Comparison of ENCODE assay signal across 7 cellular contexts in genomic region chr22:46587492-46588278, GRCh38. TPM values are rescaled to one million over a fixed set of nuclear protein-coding genes. Genes with fewer than 3 reads are reported as not detected.
A peak's percentile ranks its signal among the peaks of the same experiment; 100 is the strongest.
DNase-seq lines count a peak whose midpoint lies in the region; ATAC-seq and TF ChIP-seq lines count a peak whose summit lies in the region.

No MANE protein-coding gene starts in this region.

- no TSS peak for BruUV-seq in Caco-2 (replicated peaks; lab: Mats Ljungman, UMichigan)

- H3K36me3 ChIP-seq in Caco-2 (ENCODE audit: control insufficient read depth, insufficient read depth, low read length): no peaks in the 10 kb centered on the region

- H3K27ac Mint-ChIP-seq in Caco-2 (ENCODE audit: unreplicated experiment): no peak overlapping the region

- H3K9me3 ChIP-seq in Caco-2: no peaks in the 10 kb centered on the region

- no peaks in the 10 kb centered on the region for H3K36me3 Mint-ChIP-seq in Caco-2 (ENCODE audit: insufficient read depth, unreplicated experiment)

- peak; percentile 48 for ATAC-seq in GM19025 (IDR thresholded peaks at IDR 0.05; ENCODE audit: low read depth, unreplicated experiment)
- ATAC-seq in HG02610 (IDR thresholded peaks at IDR 0.05; ENCODE audit: unreplicated experiment): peak; percentile 44
- ATAC-seq in SK-N-SH treated with all-trans-retinoic acid at 6 μM for 48 hours: peak; percentile 15; the same call in 1 of the 3 replicates
- peak; percentile 72 for ATAC-seq in left colon
- ATAC-seq in left lobe of liver: no peak

- H3K4me3 ChIP-seq in Caco-2 (ENCODE audit: low read depth, low read length): no peak overlapping the region

- no peaks in the 10 kb centered on the region for H3K9me3 Mint-ChIP-seq in Caco-2 (ENCODE audit: unreplicated experiment)

- H3K4me1 ChIP-seq in Caco-2: 0 out of 2 replicates have a peak, but pooled peaks cover 2% of the 10 kb centered on the region

- CTCF ChIA-PET in Caco-2 (lab: Charles Lee): interaction anchor here (1.0 kb wide), 1 partner anchor 9 kb away, joined by 6 read pairs; no protein-coding TSS in a partner anchor

- no peak overlapping the region for H3K4me3 Mint-ChIP-seq in Caco-2 (ENCODE audit: unreplicated experiment)

- H3K27me3 ChIP-seq in Caco-2 (replicated peaks; ENCODE audit: control insufficient read depth, insufficient read depth, low read length): no peaks in the 10 kb centered on the region

- POLR2A ChIA-PET in Caco-2 (lab: Charles Lee): no interaction called here

- intact Hi-C loops in left colon (cut with DNase I, micrococcal nuclease) (no loop called here), Caco-2 (cut with micrococcal nuclease; ENCODE audit: unreplicated experiment) (no loop called here)

- no peak for TF ChIP-seq CTCF in Caco-2 (IDR thresholded peaks at IDR 0.05; ENCODE audit: insufficient read depth in 1 of 2, low read depth in 1 of 2, low read length in 1 of 2, severe bottlenecking in 1 of 2, unreplicated experiment in 1 of 2)

- peak; percentile 82 to 87 for DNase-seq in left colon
- no peak for DNase-seq in DMS53 (lab: John Stamatoyannopoulos, UW)
- no peak for DNase-seq in Caco-2
- DNase-seq in left lobe of liver (ENCODE audit: low spot score): no peak

- peaks cover 6% of the 10 kb centered on the region for H3K4me1 Mint-ChIP-seq in Caco-2 (ENCODE audit: low read depth, unreplicated experiment)

- no peaks in the 10 kb centered on the region for H3K27me3 Mint-ChIP-seq in Caco-2 (ENCODE audit: insufficient read depth, unreplicated experiment)

TF ChIP-seq in SK-N-SH treated with all-trans-retinoic acid at 6 μM for 48 hours, 23 proteins besides CTCF, POLR2A, EP300 and RAD21:
- TF ChIP-seq ESRRG (CRISPR knock-in tag; IDR thresholded peaks at IDR 0.05) (no peak), ZNF565 (CRISPR knock-in tag; conservative IDR thresholded peaks at IDR 0.05; ENCODE audit: low read depth) (no peak), ZNF8 (CRISPR knock-in tag; IDR thresholded peaks at IDR 0.05) (no peak), ZFP3 (CRISPR knock-in tag; IDR thresholded peaks at IDR 0.05) (no peak), PPARA (CRISPR knock-in tag; IDR thresholded peaks at IDR 0.05; ENCODE audit: borderline replicate concordance) (no peak), TOX (CRISPR knock-in tag; IDR thresholded peaks at IDR 0.05; ENCODE audit: borderline replicate concordance) (no peak), RARB (CRISPR knock-in tag; IDR thresholded peaks at IDR 0.05) (no peak), ZC3H10 (CRISPR knock-in tag; IDR thresholded peaks at IDR 0.05) (no peak), BACH2 (CRISPR knock-in tag; IDR thresholded peaks at IDR 0.05; ENCODE audit: borderline replicate concordance) (no peak), TCF4 (CRISPR knock-in tag; IDR thresholded peaks at IDR 0.05; ENCODE audit: borderline replicate concordance) (no peak), GLIS3 (CRISPR knock-in tag; IDR thresholded peaks at IDR 0.05) (no peak), SNAI2 (CRISPR knock-in tag; IDR thresholded peaks at IDR 0.05) (no peak), CSDC2 (CRISPR knock-in tag; IDR thresholded peaks at IDR 0.05) (no peak), PATZ1 (CRISPR knock-in tag; IDR thresholded peaks at IDR 0.05; ENCODE audit: borderline replicate concordance) (no peak), OSR1 (CRISPR knock-in tag; IDR thresholded peaks at IDR 0.05) (no peak), ZNF70 (CRISPR knock-in tag; IDR thresholded peaks at IDR 0.05) (no peak), ARNTL (CRISPR knock-in tag; IDR thresholded peaks at IDR 0.05; ENCODE audit: borderline replicate concordance, low read depth) (no peak), ZFP30 (CRISPR knock-in tag; IDR thresholded peaks at IDR 0.05) (no peak)

RNA-seq across cellular contexts. Expression of gene GRAMD4, which starts 32.5 kb away (rescaled TPM):
- total RNA-seq in left colon (100 to 1,000 TPM; 178 to 213 TPM), Caco-2 (2022) (20.8 and 23.4 TPM in 2 replicates), left lobe of liver (42.5 TPM)

RNA-seq across cellular contexts. Expression of gene CELSR1, which starts 50.3 kb away (rescaled TPM):
- total RNA-seq in left colon (1 to 10 TPM; 1.8 to 4.9 TPM), Caco-2 (2022) (29.5 and 33.2 TPM in 2 replicates), left lobe of liver (8.4 TPM)

Comparison
In these comparisons a context has a peak if more than half of its experiments do, and no peak if none do; other contexts are left out.
1. DNase-seq: peak in left colon (2 of 2); none in DMS53 (single experiment), Caco-2 (0 of 2) and left lobe of liver (single experiment).